3 cellular contexts compared by ENCODE assay signal in genomic region chr1:114087495-114087894, GRCh38.
TF ChIP-seq lines count a peak whose summit lies in the region.

No MANE protein-coding gene starts in this region.

TF ChIP-seq in GM23338, 12 proteins besides CTCF, POLR2A, EP300 and RAD21:
- no peak for TF ChIP-seq STAT1 (IDR thresholded peaks at IDR 0.05; ENCODE audit: unreplicated experiment)
- peak; percentile 11; the same call in 1 of the 2 replicates for TF ChIP-seq POLR2AphosphoS5 (IDR thresholded peaks at IDR 0.05; ENCODE audit: low read depth)
TF ChIP-seq in GM23338: peak in this region for 1.

TF ChIP-seq in H1, 55 proteins besides CTCF, POLR2A, EP300 and RAD21:
- no peak for TF ChIP-seq ZNF274 (IDR thresholded peaks at IDR 0.05; ENCODE audit: borderline replicate concordance, extremely low read depth, low read length)
- TF ChIP-seq FOSL1 (IDR thresholded peaks at IDR 0.05; ENCODE audit: insufficient read depth, low read depth, low read length) = no peak
- TF ChIP-seq EZH2 (IDR thresholded peaks at IDR 0.05; ENCODE audit: low read depth, low read length, severe bottlenecking) = no peak
- TF ChIP-seq CBX5 (IDR thresholded peaks at IDR 0.05; ENCODE audit: low read depth, low read length) = no peak
- TF ChIP-seq TAF7 (optimal IDR thresholded peaks at IDR 0.05; ENCODE audit: borderline replicate concordance, low read depth, low read length) = no peak

TF ChIP-seq in SK-N-SH, 30 proteins besides CTCF, POLR2A, EP300 and RAD21:
- no peak for TF ChIP-seq TCF12 (IDR thresholded peaks at IDR 0.05)
- TF ChIP-seq FOXJ3 (CRISPR knock-in tag; IDR thresholded peaks at IDR 0.05) = no peak
- TF ChIP-seq POLR2AphosphoS5 (IDR thresholded peaks at IDR 0.05; ENCODE audit: low read depth, low read length) = no peak
- TF ChIP-seq MEF2A (IDR thresholded peaks at IDR 0.05; ENCODE audit: borderline replicate concordance, low read depth) = no peak
